13 cellular contexts compared by ENCODE assay signal in the genomic region with DNA sequence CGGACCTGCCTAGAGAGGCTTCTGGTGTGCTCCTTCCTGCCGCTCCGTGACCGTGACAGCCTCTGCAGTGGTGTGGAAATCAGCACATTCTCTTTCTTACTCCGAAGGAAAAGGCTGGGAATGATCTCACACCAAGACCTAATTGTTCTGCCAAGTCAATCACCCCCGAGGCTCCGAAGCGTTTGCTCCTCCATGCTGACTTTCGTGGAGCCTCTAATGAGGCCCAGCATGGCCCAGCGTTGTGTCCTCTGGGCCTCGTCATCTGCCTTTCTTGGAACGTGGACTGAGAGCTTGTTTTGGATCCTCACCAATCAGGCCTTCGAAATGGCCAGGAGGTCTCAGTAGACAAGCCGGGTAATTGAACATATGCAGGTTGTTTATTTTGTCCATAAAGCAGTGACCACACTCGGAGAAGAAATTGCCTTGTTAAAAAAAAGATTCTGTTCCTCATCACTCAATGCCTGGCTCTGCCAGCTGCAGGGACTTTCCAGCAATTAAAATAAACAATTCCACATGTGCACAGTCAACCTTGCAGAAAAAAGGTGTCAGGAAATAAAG.
DNase-seq lines count a peak whose midpoint lies in the region; ATAC-seq and TF ChIP-seq lines count a peak whose summit lies in the region.
"Had no signal": no experiment of that assay in that cellular context is flagged by ENCODE, and none has a peak within 500 bp of the region (broad histone marks: within the 10 kb centered on the region; RNA-seq: fewer than 3 reads in every experiment).

No MANE protein-coding gene starts in this region.

- no peak for TF ChIP-seq CTCF in fibroblast of mammary gland (conservative IDR thresholded peaks at IDR 0.05; ENCODE audit: control insufficient read depth, insufficient read depth, low read depth, low read length)

- H2AFZ ChIP-seq in neuron (ENCODE audit: low read depth, low read length): peak overlapping the region; percentile 46

- no peaks in the 10 kb centered on the region for H3K36me3 ChIP-seq in neuron (ENCODE audit: insufficient read depth, low read length)
- H3K36me3 ChIP-seq: BLaER1, upper lobe of right lung had no signal

- H3K9me3 ChIP-seq in neuron (ENCODE audit: low read length): no peaks in the 10 kb centered on the region
- H3K9me3 ChIP-seq: BLaER1, upper lobe of right lung had no signal

- no peaks in the 10 kb centered on the region for H3K27me3 ChIP-seq in neuron (ENCODE audit: insufficient read depth, low read length)
- H3K27me3 ChIP-seq: BLaER1, upper lobe of right lung had no signal

- H3K4me3 ChIP-seq in fibroblast of mammary gland (ENCODE audit: control insufficient read depth, low read depth, low read length): no peak overlapping the region
- H3K4me3 ChIP-seq in neuron (ENCODE audit: low read length): no peak overlapping the region
- H3K4me3 ChIP-seq: BLaER1, upper lobe of right lung had no signal

- ATAC-seq in GM18873 (IDR thresholded peaks at IDR 0.05; ENCODE audit: low FRiP score, unreplicated experiment) (no peak), GM19324 (IDR thresholded peaks at IDR 0.05; ENCODE audit: low FRiP score, unreplicated experiment) (no peak)
- ATAC-seq: upper lobe of right lung had no signal

- peak; percentile 68 for DNase-seq in A172 (ENCODE audit: low spot score)
- peak; percentile 6 for DNase-seq in NAMALWA (ENCODE audit: low spot score)
- peak; percentile 63 for DNase-seq in fibroblast of mammary gland (ENCODE audit: low read depth)
- DNase-seq in OCI-M2 (lab: John Stamatoyannopoulos, UW; ENCODE audit: unreplicated experiment): no peak
- DNase-seq in SHP77 (lab: John Stamatoyannopoulos, UW): no peak
- DNase-seq: activated naive CD4-positive, alpha-beta T cell; NCI-H1105; stimulated activated CD4-positive, alpha-beta T cell treated with anti-CD3 and anti-CD28 coated beads, Interleukin-4, amount 100 ng/mL, for 1 hour; upper lobe of right lung had no signal

- H3K4me1 ChIP-seq in neuron (ENCODE audit: insufficient read depth, low read length): peaks cover 6% of the 10 kb centered on the region
- H3K4me1 ChIP-seq: BLaER1, upper lobe of right lung had no signal

Comparison
In these comparisons a context has a peak if more than half of its experiments do, and no peak if none do; other contexts are left out.
1. DNase-seq: peak in A172 (single experiment), NAMALWA (single experiment) and fibroblast of mammary gland (single experiment); none in OCI-M2 (single experiment) and SHP77 (0 of 2).